Comparison of ENCODE assay signal across 12 cellular contexts in genomic region chr3:141740349-141740748, GRCh38. TPM values are rescaled to one million over a fixed set of nuclear protein-coding genes. Genes with fewer than 3 reads are reported as not detected.
DNase-seq lines count a peak whose midpoint lies in the region; ATAC-seq, FAIRE-seq and TF ChIP-seq lines count a peak whose summit lies in the region.
"Had no signal": no experiment of that assay in that cellular context is flagged by ENCODE, and none has a peak within 500 bp of the region (broad histone marks: within the 10 kb centered on the region; RNA-seq: fewer than 3 reads in every experiment).

No MANE protein-coding gene starts in this region.

- no peak for ATAC-seq in pancreas
- no peak for ATAC-seq in GM19023 (IDR thresholded peaks at IDR 0.05; ENCODE audit: unreplicated experiment)
- no peak for ATAC-seq in GM18870 (IDR thresholded peaks at IDR 0.05; ENCODE audit: unreplicated experiment)

- no peak for DNase-seq in GM12865 (ENCODE audit: low read depth)
- no peak for DNase-seq in NB4 (ENCODE audit: low read depth)
- DNase-seq in pancreas = no peak
- DNase-seq in amygdala (lab: John Stamatoyannopoulos, UW) = no peak
- DNase-seq in activated CD4-positive, CD25-positive, alpha-beta regulatory T cell (lab: John Stamatoyannopoulos, UW) = no peak
- DNase-seq: islet precursor cell, NCI-H1105, Right ventricle myocardium superior, thyroid gland had no signal

- H3K36me3 ChIP-seq in endocrine pancreas (ENCODE audit: control insufficient read depth, insufficient read depth, low read length) (peaks cover 3% of the 10 kb centered on the region), pancreas (peaks cover 0 to 10% (median 0%) of the 10 kb centered on the region in 3 donors)

- intact Hi-C loops in pancreas (cut with DNase I) = no loop called here

- TF ChIP-seq POLR2A in NB4 (IDR thresholded peaks at IDR 0.05; ENCODE audit: extremely low read depth, insufficient read length) = no peak

- H3K27ac ChIP-seq in pancreas = no peak overlapping the region

- H3K4me1 ChIP-seq in endocrine pancreas (ENCODE audit: control insufficient read depth, insufficient read depth, low read length) (peaks cover 28% of the 10 kb centered on the region), pancreas (peaks cover 4 to 37% (median 31%) of the 10 kb centered on the region in 3 donors)

- TF ChIP-seq CTCF in GM12865 (IDR thresholded peaks at IDR 0.05; ENCODE audit: insufficient read depth, low read depth, low read length, missing control alignments) (no peak), NB4 (IDR thresholded peaks at IDR 0.05; ENCODE audit: low read depth, low read length) (no peak), pancreas (IDR thresholded peaks at IDR 0.05) (no peak)

- peak; percentile 86 for FAIRE-seq in pancreas (lab: Jason Lieb, UNC)

- H3K4me3 ChIP-seq in GM12865 (ENCODE audit: low read depth, low read length) (peak overlapping the region; percentile 93), NB4 (ENCODE audit: low read depth, low read length) (peak overlapping the region; percentile 87), endocrine pancreas (ENCODE audit: control insufficient read depth, insufficient read depth, low read length) (peak overlapping the region; percentile 94), pancreas (peak overlapping the region in 1 of 4 donors; percentile 98)
- H3K4me3 ChIP-seq: thyroid gland had no signal

- H3K9ac ChIP-seq in endocrine pancreas (ENCODE audit: control insufficient read depth, insufficient read depth, low read length) = no peak overlapping the region

- H3K9me3 ChIP-seq in endocrine pancreas (ENCODE audit: control insufficient read depth, low read length) (no peaks in the 10 kb centered on the region), pancreas (no peaks in the 10 kb centered on the region)
- H3K9me3 ChIP-seq: thyroid gland had no signal

- H3K27me3 ChIP-seq in endocrine pancreas (ENCODE audit: control insufficient read depth, insufficient read depth, low read length) (no peaks in the 10 kb centered on the region), pancreas (no peaks in the 10 kb centered on the region)
- H3K27me3 ChIP-seq: thyroid gland had no signal

RNA-seq across cellular contexts. Expression of gene RNF7, which starts 2.3 kb away (rescaled TPM):
- 10 to 100 TPM; 31.7 to 42.3 (median 40.1) TPM for total RNA-seq in pancreas
- 100 to 1,000 TPM in 1 of 2 donors, 10 to 100 TPM in 1; 76.7 to 103 TPM for polyA plus RNA-seq in pancreas

RNA-seq across cellular contexts. Expression of gene GRK7, which starts 22.9 kb away (rescaled TPM):
- not detected for total RNA-seq in pancreas
- polyA plus RNA-seq in pancreas = under 1 TPM in 1 of 2 donors, not detected in 1; 0.05 TPM
- total RNA-seq: Right ventricle myocardium superior, thyroid gland had no signal
